26 cellular contexts compared by ENCODE assay signal in the genomic region with DNA sequence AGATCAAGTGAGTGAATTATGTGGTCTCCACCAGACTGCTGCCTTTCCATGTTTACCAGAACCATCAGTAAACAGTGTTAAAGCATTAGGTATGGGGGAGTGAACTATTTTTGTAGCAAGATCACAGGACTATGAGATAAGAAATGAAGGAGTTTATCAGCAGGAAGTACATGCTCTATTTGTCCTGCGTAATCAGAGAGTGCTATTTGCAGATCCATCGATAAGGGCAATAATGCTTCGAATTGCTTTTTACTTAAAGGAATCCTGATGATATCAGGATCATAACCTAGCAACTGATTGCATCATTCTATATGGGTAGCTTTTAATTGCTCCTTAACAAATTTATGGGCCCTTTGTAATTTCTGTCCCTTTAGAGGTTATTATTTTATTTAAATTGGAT. TPM values are rescaled to one million over a fixed set of nuclear protein-coding genes. Genes with fewer than 3 reads are reported as not detected.
DNase-seq lines count a peak whose midpoint lies in the region; ATAC-seq, FAIRE-seq and TF ChIP-seq lines count a peak whose summit lies in the region.
"Had no signal": no experiment of that assay in that cellular context is flagged by ENCODE, and none has a peak within 500 bp of the region (broad histone marks: within the 10 kb centered on the region; RNA-seq: fewer than 3 reads in every experiment).

No MANE protein-coding gene starts in this region.

- ATAC-seq in HepG2: no peak
- no peak for ATAC-seq in right lobe of liver
- no peak for ATAC-seq in GM18909 (IDR thresholded peaks at IDR 0.05; ENCODE audit: poor library complexity, unreplicated experiment)
- ATAC-seq: A549 had no signal

- H3K4me3 ChIP-seq in HepG2 (replicated peaks in 1 of 3; ENCODE audit: insufficient read depth in 1 of 3, low read depth in 2 of 3, low read length in 3 of 3) (no peak overlapping the region), right lobe of liver (no peak overlapping the region), SK-N-SH (ENCODE audit: low read depth in 2 of 2, low read length in 1 of 2) (no peak overlapping the region), small intestine (ENCODE audit: low read depth in 1 of 2, low read length in 2 of 2) (no peak overlapping the region)
- H3K4me3 ChIP-seq: A549; BLaER1 treated with 17β-estradiol and CSF1 and Interleukin-3, amounts not matched to agents 10 nM and 100 nM; HAP-1 had no signal

- H3K27ac ChIP-seq in HepG2 (ENCODE audit: extremely low read length, insufficient read depth, low read length) (no peak overlapping the region), right lobe of liver (no peak overlapping the region), SK-N-SH (ENCODE audit: low read depth in 2 of 2, low read length in 1 of 2) (no peak overlapping the region), VCaP (peak overlapping the region; percentile 80), small intestine (ENCODE audit: low read depth in 1 of 2, low read length in 1 of 2) (no peak overlapping the region)
- H3K27ac ChIP-seq: A549; BLaER1 treated with 17β-estradiol and CSF1 and Interleukin-3, amounts not matched to agents 10 nM and 100 nM had no signal

- H4K20me1 ChIP-seq in HepG2 (ENCODE audit: insufficient read depth, low read length) (no peaks in the 10 kb centered on the region), SK-N-SH (ENCODE audit: insufficient read depth) (no peaks in the 10 kb centered on the region)
- H4K20me1 ChIP-seq: BLaER1 treated with 17β-estradiol and CSF1 and Interleukin-3, amounts not matched to agents 10 nM and 100 nM had no signal

- no peaks in the 10 kb centered on the region for H3K4me1 ChIP-seq in HepG2 (ENCODE audit: insufficient read depth, low read length)
- no peaks in the 10 kb centered on the region for H3K4me1 ChIP-seq in right lobe of liver
- no peaks in the 10 kb centered on the region for H3K4me1 ChIP-seq in SK-N-SH (ENCODE audit: control insufficient read depth in 1 of 2, insufficient read depth in 2 of 2, low read depth in 1 of 2, low read length in 1 of 2)
- no peaks in the 10 kb centered on the region for H3K4me1 ChIP-seq in small intestine (ENCODE audit: control insufficient read depth in 2 of 2, insufficient read depth in 1 of 2, low read depth in 1 of 2, low read length in 1 of 2)
- H3K4me1 ChIP-seq: A549; BE2C; BLaER1 treated with 17β-estradiol and CSF1 and Interleukin-3, amounts not matched to agents 10 nM and 100 nM; HAP-1 had no signal

- no peaks in the 10 kb centered on the region for H3F3A ChIP-seq in SK-N-SH (replicated peaks; ENCODE audit: insufficient read depth)

- H3K4me2 ChIP-seq in HepG2 (ENCODE audit: low read depth, low read length) (no peak overlapping the region), SK-N-SH (no peak overlapping the region)
- H3K4me2 ChIP-seq: A549; BLaER1 treated with 17β-estradiol and CSF1 and Interleukin-3, amounts not matched to agents 10 nM and 100 nM had no signal

- H3K79me2 ChIP-seq in HepG2 (ENCODE audit: insufficient read depth, low read length) (no peaks in the 10 kb centered on the region), SK-N-SH (ENCODE audit: insufficient read depth) (no peaks in the 10 kb centered on the region)

- WGBS in HepG2 (ENCODE audit: low lambda C conversion rate): 17% methylated on average over 3 of the region's 3 CpGs
- WGBS in right lobe of liver (ENCODE audit: insufficient coverage, low coverage, low lambda C conversion rate, missing lambda C conversion rate): 50% methylated on average over 3 of the region's 3 CpGs
- 52% methylated on average over 3 of the region's 3 CpGs for WGBS in SK-N-SH (ENCODE audit: low lambda C conversion rate)
- WGBS in small intestine, 3 donors: 11 to 51% (median 33%) methylated on average over 3 of the region's 3 CpGs

- H3K27me3 ChIP-seq in HepG2 (ENCODE audit: control insufficient read depth in 1 of 2, insufficient read depth in 2 of 2, low read length in 2 of 2): peaks cover 0 to 3% of the 10 kb centered on the region in 2 experiments; a peak in 2 of 5 replicates
- no peaks in the 10 kb centered on the region for H3K27me3 ChIP-seq in right lobe of liver
- H3K27me3 ChIP-seq in SK-N-SH (ENCODE audit: insufficient read depth): no peaks in the 10 kb centered on the region
- H3K27me3 ChIP-seq in small intestine (ENCODE audit: control insufficient read depth in 2 of 2, insufficient read depth in 2 of 2, low read length in 2 of 2): no peaks in the 10 kb centered on the region
- H3K27me3 ChIP-seq: BE2C; BLaER1 treated with 17β-estradiol and CSF1 and Interleukin-3, amounts not matched to agents 10 nM and 100 nM had no signal

- no peak overlapping the region for H3K9ac ChIP-seq in HepG2 (ENCODE audit: insufficient read depth, low read depth, low read length)
- no peak overlapping the region for H3K9ac ChIP-seq in SK-N-SH
- H3K9ac ChIP-seq: BLaER1 treated with 17β-estradiol and CSF1 and Interleukin-3, amounts not matched to agents 10 nM and 100 nM had no signal

- POLR2A ChIA-PET in HepG2 (lab: Yijun Ruan, JAX) (no interaction called here), SK-N-SH (lab: Yijun Ruan, JAX) (no interaction called here)

- no peak for TF ChIP-seq CTCF in HepG2 (CRISPR knock-in tag; IDR thresholded peaks at IDR 0.05)
- no peak for TF ChIP-seq CTCF in right lobe of liver (IDR thresholded peaks at IDR 0.05)
- no peak for TF ChIP-seq CTCF in SK-N-SH (IDR thresholded peaks at IDR 0.05)
- no peak for TF ChIP-seq CTCF in VCaP (conservative IDR thresholded peaks at IDR 0.05)

- H2AFZ ChIP-seq in HepG2 (ENCODE audit: low read length) (no peak overlapping the region), SK-N-SH (ENCODE audit: low read depth) (no peak overlapping the region)

- in situ Hi-C loops in HepG2 (cut with HindIII; ENCODE audit: extremely low pct_ligation_motif_present, low pct_unique_long_range_greater_than_20kb): no loop called here

- TF ChIP-seq EP300 in HepG2 (IDR thresholded peaks at IDR 0.05; ENCODE audit: low read depth in 2 of 2, low read length in 2 of 2) (no peak), HepG2 (CRISPR knock-in tag; IDR thresholded peaks at IDR 0.05; ENCODE audit: borderline replicate concordance) (no peak), SK-N-SH (IDR thresholded peaks at IDR 0.05; ENCODE audit: borderline replicate concordance in 1 of 2, low read depth in 1 of 2, low read length in 1 of 2) (no peak)

- BruUV-seq in HepG2 (replicated peaks; lab: Mats Ljungman, UMichigan): no TSS peak

- no peaks in the 10 kb centered on the region for H3K9me2 ChIP-seq in SK-N-SH

- TF ChIP-seq RAD21 in HepG2 (CRISPR knock-in tag; IDR thresholded peaks at IDR 0.05): no peak
- TF ChIP-seq RAD21 in SK-N-SH (IDR thresholded peaks at IDR 0.05; ENCODE audit: low read length): no peak

- intact Hi-C loops in HepG2 (cut with micrococcal nuclease; ENCODE audit: unreplicated experiment) (no loop called here), right lobe of liver (cut with DNase I) (no loop called here)

- H3K36me3 ChIP-seq in HepG2 (replicated peaks in 1 of 2; ENCODE audit: control insufficient read depth in 1 of 2, insufficient read depth in 2 of 2, low read length in 2 of 2) (no peaks in the 10 kb centered on the region), right lobe of liver (no peaks in the 10 kb centered on the region), SK-N-SH (replicated peaks in 1 of 2; ENCODE audit: control insufficient read depth in 1 of 2, insufficient read depth in 2 of 2, low read length in 1 of 2) (no peaks in the 10 kb centered on the region), small intestine (ENCODE audit: control insufficient read depth in 2 of 2, insufficient read depth in 2 of 2, low read length in 2 of 2) (no peaks in the 10 kb centered on the region)
- H3K36me3 ChIP-seq: BE2C; BLaER1 treated with 17β-estradiol and CSF1 and Interleukin-3, amounts not matched to agents 10 nM and 100 nM; HAP-1 had no signal

- TF ChIP-seq POLR2A in HepG2 (IDR thresholded peaks at IDR 0.05; ENCODE audit: insufficient read depth in 1 of 2, low read depth in 2 of 2, low read length in 2 of 2) (no peak), right lobe of liver (IDR thresholded peaks at IDR 0.05) (no peak), GM12892 (IDR thresholded peaks at IDR 0.05; ENCODE audit: low read depth, low read length) (no peak)

- no peak for FAIRE-seq in HepG2 (lab: Jason Lieb, UNC)
- FAIRE-seq in small intestine (lab: Jason Lieb, UNC): no peak
- FAIRE-seq in GM12892 (lab: Jason Lieb, UNC): no peak
- FAIRE-seq: A549, GM12891, H54 had no signal

- DNase-seq in HepG2 (ENCODE audit: low spot score) (peak; percentile 13), right lobe of liver (no peak), SK-N-SH (peak; percentile 1), small intestine (peak; percentile 45), NCI-H1694 (lab: John Stamatoyannopoulos, UW) (no peak), GM12892 (ENCODE audit: insufficient read length) (no peak)
- DNase-seq: 8988T; ACHN; AML-193; BE2C; Calu3; CD4-positive, alpha-beta memory T cell; COR-L47; DMS53; DMS79 treated with DMSO at 0.1 percent for 48 hours; GF-D8; GOT3 had no signal

- H3K9me3 ChIP-seq in HepG2 (ENCODE audit: low read length) (no peaks in the 10 kb centered on the region), right lobe of liver (no peaks in the 10 kb centered on the region), SK-N-SH (no peaks in the 10 kb centered on the region), small intestine (ENCODE audit: control insufficient read depth, low read depth) (no peaks in the 10 kb centered on the region)
- H3K9me3 ChIP-seq: A549, BE2C, HAP-1 had no signal

- CTCF ChIA-PET in HepG2 (lab: Yijun Ruan, JAX; ENCODE audit: low intra/inter-chr PET ratio, low total read pairs): no interaction called here
- CTCF ChIA-PET in SK-N-SH (lab: Yijun Ruan, JAX): interaction anchor here (1.2 to 2.5 kb wide), 2 partner anchors 12 to 31 kb away, joined by 4 to 7 read pairs; no protein-coding TSS in a partner anchor

RNA-seq across cellular contexts. Expression of a gene that starts 57.1 kb away (rescaled TPM):
- total RNA-seq in HepG2 (2016; rRNA removed; fragmentation: Illumina TruSeq; extraction: Trizol): not detected in 2 replicates
- total RNA-seq in HepG2 (2016; cell fraction: cytosol; rRNA removed; fragmentation: Illumina TruSeq; extraction: Trizol; ENCODE audit: low read depth): not detected in 2 replicates
- not detected in 2 replicates for total RNA-seq in HepG2 (2016; cell fraction: insoluble cytoplasmic fraction; rRNA removed; fragmentation: Illumina TruSeq; extraction: Trizol)
- not detected in 2 replicates for total RNA-seq in HepG2 (2016; cell fraction: membrane; rRNA removed; fragmentation: Illumina TruSeq; extraction: Trizol)
- total RNA-seq in HepG2 (2016; cell fraction: nucleus; rRNA removed; fragmentation: Illumina TruSeq; extraction: Trizol): not detected in 2 replicates
- not detected in 2 replicates for polyA plus RNA-seq in HepG2 (2011; rRNA removed)
- not detected in 2 replicates for polyA plus RNA-seq in HepG2 (2011; cell fraction: cytosol; rRNA removed)
- not detected in 2 replicates for polyA plus RNA-seq in HepG2 (2011; cell fraction: nucleus; rRNA removed)
- polyA plus RNA-seq in HepG2 (2012): not detected in 2 replicates
- not detected in 2 replicates for polyA plus RNA-seq in HepG2 (2016; cell fraction: cytosol; fragmentation: Illumina TruSeq; extraction: Trizol; ENCODE audit: low read depth)
- not detected in 2 replicates for polyA plus RNA-seq in HepG2 (2016; cell fraction: insoluble cytoplasmic fraction; fragmentation: Illumina TruSeq; extraction: Trizol; ENCODE audit: low read depth)
- polyA plus RNA-seq in HepG2 (2016; cell fraction: membrane; fragmentation: Illumina TruSeq; extraction: Trizol; ENCODE audit: low read depth): not detected in 2 replicates
- not detected in 2 replicates for polyA plus RNA-seq in HepG2 (2016; cell fraction: nucleus; fragmentation: Illumina TruSeq; extraction: Trizol; ENCODE audit: insufficient read depth, low read depth)
- polyA minus RNA-seq in HepG2 (2011; rRNA and poly(A)+ RNA removed; ENCODE audit: low replicate concordance): not detected in 2 replicates
- polyA minus RNA-seq in HepG2 (2011; cell fraction: cytosol; rRNA and poly(A)+ RNA removed): not detected in 2 replicates
- not detected in 2 replicates for polyA minus RNA-seq in HepG2 (2011; cell fraction: nucleus; rRNA and poly(A)+ RNA removed)
- total RNA-seq in right lobe of liver: under 1 TPM in 2 of 6 experiments, not detected in 4; 0.11 to 0.15 TPM
- polyA plus RNA-seq in SK-N-SH (2012; rRNA removed): not detected in 2 replicates
- polyA plus RNA-seq in SK-N-SH (2012; cell fraction: cytosol; rRNA removed): not detected in 2 replicates
- not detected in 2 replicates for polyA plus RNA-seq in SK-N-SH (2012; cell fraction: nucleus; rRNA removed)
- under 1 TPM in 1 of 3 donors, not detected in 2; 0.01 TPM for polyA plus RNA-seq in small intestine
- polyA plus RNA-seq in GM12892 (2012; ENCODE audit: missing spikeins): not detected
- total RNA-seq: Calu3; CD4-positive, alpha-beta memory T cell; Daoy; G401 had no signal
- polyA plus RNA-seq: A549; CD4-positive, alpha-beta memory T cell had no signal

Comparison
In these comparisons a context has a peak if more than half of its experiments do, and no peak if none do; other contexts are left out.
1. DNase-seq: peak in HepG2 (single experiment), SK-N-SH (single experiment) and small intestine (single experiment); none in right lobe of liver (0 of 3), NCI-H1694 (single experiment) and GM12892 (single experiment).